ENCODE assay signal across 8 cellular contexts in the genomic region with DNA sequence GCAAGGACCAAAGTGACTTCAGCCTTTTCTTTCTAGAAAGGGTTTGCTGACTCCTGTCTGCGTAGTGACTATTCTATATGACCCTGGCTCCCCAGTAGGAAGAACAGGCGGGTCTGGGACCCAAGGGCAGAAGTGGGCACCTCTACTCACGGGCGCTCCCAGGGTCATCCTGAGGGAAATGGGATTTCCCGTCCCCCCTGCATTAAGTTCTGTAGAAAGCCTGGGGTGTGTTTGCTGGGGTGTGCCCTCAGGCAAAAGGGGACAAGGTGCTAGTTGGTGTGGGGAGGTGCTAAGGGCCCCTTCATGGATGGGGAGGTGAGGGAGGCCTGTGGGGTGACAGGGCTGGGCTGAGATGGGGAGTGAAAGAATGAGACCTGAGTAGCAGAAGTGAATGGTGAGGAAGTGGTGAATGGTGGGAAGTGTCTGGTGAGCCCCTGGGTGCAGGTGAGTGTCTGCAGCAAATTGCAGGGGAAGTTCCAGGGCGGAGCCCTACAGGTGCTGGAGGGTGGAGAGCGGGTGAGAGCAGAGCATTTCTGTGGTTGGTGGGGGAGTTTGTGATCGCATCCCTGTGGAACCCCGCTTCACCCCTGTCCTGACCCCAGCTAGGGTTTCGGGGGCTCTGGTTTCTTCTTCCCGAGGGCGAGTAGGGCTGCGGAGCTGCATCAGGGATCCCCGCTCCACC. TPM values are rescaled to one million over a fixed set of nuclear protein-coding genes. Genes with fewer than 3 reads are reported as not detected.
DNase-seq lines count a peak whose midpoint lies in the region; ATAC-seq and TF ChIP-seq lines count a peak whose summit lies in the region.

No MANE protein-coding gene starts in this region.

- CTCF ChIA-PET in activated CD8-positive, alpha-beta memory T cell treated with anti-CD3 and anti-CD28 coated beads, Interleukin-2, amount 10 ng/mL, durations not matched to agents 7 days and 5 days (lab: Charles Lee), result no interaction called here

- H3K4me3 Mint-ChIP-seq in activated CD8-positive, alpha-beta memory T cell treated with anti-CD3 and anti-CD28 coated beads, Interleukin-2, amount 10 ng/mL, durations not matched to agents 7 days and 5 days, result peak overlapping the region; percentile 81
- H3K4me3 Mint-ChIP-seq in activated T-helper 2 cell treated with anti-CD3 and anti-CD28 coated beads, Interferon-gamma antibody, Interleukin-2, Interleukin-4, amounts not matched to agents 10 μg/mL and 5 μg/mL and 100 μg/mL, durations not matched to agents 14 hours and 24 hours and 36 hours (ENCODE audit: low read depth), result peak overlapping the region; percentile 84

- H3K27ac Mint-ChIP-seq in activated CD8-positive, alpha-beta memory T cell treated with anti-CD3 and anti-CD28 coated beads, Interleukin-2, amount 10 ng/mL, durations not matched to agents 7 days and 5 days, result peak overlapping the region; percentile 91
- H3K27ac Mint-ChIP-seq in activated T-helper 2 cell treated with anti-CD3 and anti-CD28 coated beads, Interferon-gamma antibody, Interleukin-2, Interleukin-4, amounts not matched to agents 10 μg/mL and 5 μg/mL and 100 μg/mL, durations not matched to agents 14 hours and 24 hours and 36 hours, result no peak overlapping the region

- H3K4me1 ChIP-seq in thoracic aorta (ENCODE audit: control insufficient read depth in 1 of 2, low read depth in 2 of 2), result peaks cover 5 to 19% of the 10 kb centered on the region in 2 donors

- H3K27me3 Mint-ChIP-seq in activated CD8-positive, alpha-beta memory T cell treated with anti-CD3 and anti-CD28 coated beads, Interleukin-2, amount 10 ng/mL, durations not matched to agents 7 days and 5 days, result peaks cover 28% of the 10 kb centered on the region
- H3K27me3 Mint-ChIP-seq in activated T-helper 2 cell treated with anti-CD3 and anti-CD28 coated beads, Interferon-gamma antibody, Interleukin-2, Interleukin-4, amounts not matched to agents 10 μg/mL and 5 μg/mL and 100 μg/mL, durations not matched to agents 14 hours and 24 hours and 36 hours (ENCODE audit: low read depth), result peaks cover 26% of the 10 kb centered on the region

- peaks cover 6% of the 10 kb centered on the region for H3K36me3 Mint-ChIP-seq in activated CD8-positive, alpha-beta memory T cell treated with anti-CD3 and anti-CD28 coated beads, Interleukin-2, amount 10 ng/mL, durations not matched to agents 7 days and 5 days
- H3K36me3 Mint-ChIP-seq in activated T-helper 2 cell treated with anti-CD3 and anti-CD28 coated beads, Interferon-gamma antibody, Interleukin-2, Interleukin-4, amounts not matched to agents 10 μg/mL and 5 μg/mL and 100 μg/mL, durations not matched to agents 14 hours and 24 hours and 36 hours (ENCODE audit: low read depth), result peaks cover 15% of the 10 kb centered on the region

- DNase-seq in activated CD8-positive, alpha-beta memory T cell treated with anti-CD3 and anti-CD28 coated beads, Interleukin-2, amount 10 ng/mL, durations not matched to agents 7 days and 5 days, result peak; percentile 85
- no peak for DNase-seq in activated CD8-positive, alpha-beta memory T cell treated with anti-CD3 and anti-CD28 coated beads, Interleukin-2, amount 50 U/mL, for 48 hours
- DNase-seq in activated T-helper 2 cell treated with anti-CD3 and anti-CD28 coated beads, Interferon-gamma antibody, Interleukin-2, Interleukin-4, amounts not matched to agents 10 μg/mL and 5 μg/mL and 100 μg/mL, durations not matched to agents 14 hours and 24 hours and 36 hours (ENCODE audit: low spot score), result peak; percentile 44
- no peak for DNase-seq in kidney epithelial cell (ENCODE audit: low read depth)
- no peak for DNase-seq in thoracic aorta (ENCODE audit: low spot score)
- no peak for DNase-seq in DMS 273 (lab: John Stamatoyannopoulos, UW; ENCODE audit: unreplicated experiment)
- no peak for DNase-seq in SIG-M5 treated with dmso at 0.1 percent for 504 hours (lab: John Stamatoyannopoulos, UW; ENCODE audit: unreplicated experiment)

- no peak for TF ChIP-seq CTCF in kidney epithelial cell (IDR thresholded peaks at IDR 0.05; ENCODE audit: insufficient read depth, low read length, poor library complexity, severe bottlenecking)
- no peak for TF ChIP-seq CTCF in thoracic aorta (IDR thresholded peaks at IDR 0.05)

- no peaks in the 10 kb centered on the region for H3K36me3 ChIP-seq in kidney epithelial cell (ENCODE audit: control insufficient read depth, insufficient read depth, low read length)
- no peaks in the 10 kb centered on the region for H3K36me3 ChIP-seq in thoracic aorta

- no peak overlapping the region for H3K27ac ChIP-seq in thoracic aorta

- H3K9me3 Mint-ChIP-seq in activated CD8-positive, alpha-beta memory T cell treated with anti-CD3 and anti-CD28 coated beads, Interleukin-2, amount 10 ng/mL, durations not matched to agents 7 days and 5 days (ENCODE audit: low read depth), result no peaks in the 10 kb centered on the region
- H3K9me3 Mint-ChIP-seq in activated T-helper 2 cell treated with anti-CD3 and anti-CD28 coated beads, Interferon-gamma antibody, Interleukin-2, Interleukin-4, amounts not matched to agents 10 μg/mL and 5 μg/mL and 100 μg/mL, durations not matched to agents 14 hours and 24 hours and 36 hours, result peaks cover 3% of the 10 kb centered on the region

- intact Hi-C loops in activated T-helper 2 cell treated with anti-CD3 and anti-CD28 coated beads, Interferon-gamma antibody, Interleukin-2, Interleukin-4, amounts not matched to agents 10 μg/mL and 5 μg/mL and 100 μg/mL, durations not matched to agents 14 hours and 24 hours and 36 hours (cut with micrococcal nuclease), result loop anchor here (5.0 to 10.0 kb wide), 3 partner anchors 67 to 439 kb away; a partner anchor contains a TSS

- H3K27me3 ChIP-seq in kidney epithelial cell (ENCODE audit: control insufficient read depth, insufficient read depth, low read length), result peaks cover 9% of the 10 kb centered on the region
- H3K27me3 ChIP-seq in thoracic aorta (replicated peaks; ENCODE audit: insufficient read depth), result peaks cover 9% of the 10 kb centered on the region

- ATAC-seq in activated CD8-positive, alpha-beta memory T cell treated with anti-CD3 and anti-CD28 coated beads, Interleukin-2, amount 10 ng/mL, durations not matched to agents 7 days and 5 days, result peak; percentile 38
- peak; percentile 5 for ATAC-seq in HG03439 (IDR thresholded peaks at IDR 0.05; ENCODE audit: unreplicated experiment)
- ATAC-seq in thoracic aorta (ENCODE audit: insufficient number of reproducible peaks, low FRiP score, low read depth), result no peak

- H3K9me3 ChIP-seq in thoracic aorta, result no peaks in the 10 kb centered on the region

- peak overlapping the region; percentile 73 for H3K4me3 ChIP-seq in kidney epithelial cell (ENCODE audit: low read depth, low read length)
- peak overlapping the region; percentile 77 for H3K4me3 ChIP-seq in thoracic aorta

- H3K4me1 Mint-ChIP-seq in activated CD8-positive, alpha-beta memory T cell treated with anti-CD3 and anti-CD28 coated beads, Interleukin-2, amount 10 ng/mL, durations not matched to agents 7 days and 5 days, result peaks cover 55% of the 10 kb centered on the region
- peaks cover 52% of the 10 kb centered on the region for H3K4me1 Mint-ChIP-seq in activated T-helper 2 cell treated with anti-CD3 and anti-CD28 coated beads, Interferon-gamma antibody, Interleukin-2, Interleukin-4, amounts not matched to agents 10 μg/mL and 5 μg/mL and 100 μg/mL, durations not matched to agents 14 hours and 24 hours and 36 hours (ENCODE audit: low read depth)

RNA-seq across cellular contexts. Expression of a gene that starts 21.1 kb away (rescaled TPM):
- total RNA-seq in activated CD8-positive, alpha-beta memory T cell treated with anti-CD3 and anti-CD28 coated beads, Interleukin-2, amount 10 ng/mL, durations not matched to agents 7 days and 5 days, result not detected
- total RNA-seq in activated T-helper 2 cell treated with anti-CD3 and anti-CD28 coated beads, Interferon-gamma antibody, Interleukin-2, Interleukin-4, amounts not matched to agents 10 μg/mL and 5 μg/mL and 100 μg/mL, durations not matched to agents 14 hours and 24 hours and 36 hours, result not detected in 2 replicates
- total RNA-seq in kidney epithelial cell, result 1.5 and 1.8 TPM in 2 replicates
- total RNA-seq in thoracic aorta, result not detected

RNA-seq across cellular contexts. Expression of a gene that starts 40.5 kb away (rescaled TPM):
- 1 to 10 TPM in 1 of 2 experiments, under 1 TPM in 1; 0.82 to 1.2 TPM for total RNA-seq in activated CD8-positive, alpha-beta memory T cell treated with anti-CD3 and anti-CD28 coated beads, Interleukin-2, amount 10 ng/mL, durations not matched to agents 7 days and 5 days
- 0.41 and 0.48 TPM in 2 replicates for total RNA-seq in activated T-helper 2 cell treated with anti-CD3 and anti-CD28 coated beads, Interferon-gamma antibody, Interleukin-2, Interleukin-4, amounts not matched to agents 10 μg/mL and 5 μg/mL and 100 μg/mL, durations not matched to agents 14 hours and 24 hours and 36 hours
- 6.0 and 7.5 TPM in 2 replicates for total RNA-seq in kidney epithelial cell
- total RNA-seq in thoracic aorta, result under 1 TPM in 1 of 2 donors, not detected in 1; 0.14 TPM

Comparison
In these comparisons a context has a peak if more than half of its experiments do, and no peak if none do; other contexts are left out.
1. DNase-seq: peak in activated CD8-positive, alpha-beta memory T cell treated with anti-CD3 and anti-CD28 coated beads, Interleukin-2, amount 10 ng/mL, durations not matched to agents 7 days and 5 days (single experiment) and activated T-helper 2 cell treated with anti-CD3 and anti-CD28 coated beads, Interferon-gamma antibody, Interleukin-2, Interleukin-4, amounts not matched to agents 10 μg/mL and 5 μg/mL and 100 μg/mL, durations not matched to agents 14 hours and 24 hours and 36 hours (single experiment); none in activated CD8-positive, alpha-beta memory T cell treated with anti-CD3 and anti-CD28 coated beads, Interleukin-2, amount 50 U/mL, for 48 hours (single experiment), kidney epithelial cell (single experiment), thoracic aorta (single experiment), DMS 273 (single experiment) and SIG-M5 treated with dmso at 0.1 percent for 504 hours (single experiment).